8 cellular contexts compared by ENCODE assay signal in the genomic region with DNA sequence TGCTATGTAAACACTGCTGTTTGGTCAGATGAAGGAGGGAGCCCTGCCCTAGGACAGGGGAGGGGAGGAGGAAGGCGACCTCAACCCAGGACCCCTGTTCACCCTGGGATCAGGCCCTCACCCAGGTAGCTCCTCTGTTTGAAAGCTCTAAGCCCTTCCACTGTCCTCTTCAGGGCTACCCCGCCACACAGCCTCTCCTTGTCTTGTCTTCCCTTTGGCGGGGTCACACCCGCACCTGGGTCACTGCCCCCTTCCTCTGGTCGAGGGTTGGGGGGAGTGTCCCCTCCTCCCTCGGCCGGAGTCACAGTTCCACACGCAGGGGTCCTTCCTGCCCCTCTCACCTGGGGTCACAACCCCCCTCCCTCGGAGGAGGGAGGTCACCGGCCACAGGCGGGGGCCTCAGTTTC. TPM values are rescaled to one million over a fixed set of nuclear protein-coding genes. Genes with fewer than 3 reads are reported as not detected.
DNase-seq lines count a peak whose midpoint lies in the region; ATAC-seq and TF ChIP-seq lines count a peak whose summit lies in the region.

No MANE protein-coding gene starts in this region.

- no peak for TF ChIP-seq CTCF in Loucy (conservative IDR thresholded peaks at IDR 0.05; ENCODE audit: low read length)

- peak overlapping the region; percentile 99 for H3K9ac ChIP-seq in Loucy (ENCODE audit: low read depth, low read length, poor library complexity, severe bottlenecking)
- peak overlapping the region; percentile 92 to 95 for H3K9ac ChIP-seq in duodenal mucosa (ENCODE audit: low read depth in 1 of 2, low read length in 2 of 2)

- DNase-seq in naive thymus-derived CD8-positive, alpha-beta T cell = no peak
- no peak for DNase-seq in superior temporal gyrus (ENCODE audit: extremely low spot score)
- no peak for DNase-seq in NCI-H1105 treated with DMSO at 0.1 percent for 48 hours (lab: John Stamatoyannopoulos, UW)
- DNase-seq in 8988T = no peak

- H3K36me3 ChIP-seq in Loucy (ENCODE audit: insufficient read depth, low read length) (no peaks in the 10 kb centered on the region; the same call in 1 of the 2 replicates), duodenal mucosa (ENCODE audit: control insufficient read depth in 1 of 2, insufficient read depth in 2 of 2, low read length in 2 of 2) (peaks cover 4 to 5% of the 10 kb centered on the region in 2 donors)

- peak overlapping the region; percentile 75 to 89 (median 80) for H3K4me3 Mint-ChIP-seq in naive thymus-derived CD8-positive, alpha-beta T cell

- H3K4me3 ChIP-seq in Loucy (ENCODE audit: low read length, poor library complexity, severe bottlenecking) (peak overlapping the region; percentile 100), duodenal mucosa (ENCODE audit: low read depth in 1 of 2, low read length in 2 of 2) (peak overlapping the region; percentile 94)

- no peaks in the 10 kb centered on the region for H3K9me2 ChIP-seq in Loucy (replicated peaks; ENCODE audit: low read depth, low read length)

- H3K79me2 ChIP-seq in Loucy (ENCODE audit: insufficient read depth, low read length) = peaks cover 56% of the 10 kb centered on the region

- POLR2A ChIA-PET in naive thymus-derived CD8-positive, alpha-beta T cell (lab: Charles Lee) = interaction anchor here (0.6 to 4.9 kb wide), 5 partner anchors 9 to 200 kb away, joined by 3 to 38 read pairs (median 6); a partner anchor contains a TSS

- H3K27me3 Mint-ChIP-seq in naive thymus-derived CD8-positive, alpha-beta T cell = no peaks in the 10 kb centered on the region

- peak overlapping the region; percentile 90 for H3K4me2 ChIP-seq in Loucy (ENCODE audit: low read depth, low read length, poor library complexity, severe bottlenecking)

- no peaks in the 10 kb centered on the region for H3K9me3 Mint-ChIP-seq in naive thymus-derived CD8-positive, alpha-beta T cell

- H2AFZ ChIP-seq in Loucy (ENCODE audit: low read length) = peak overlapping the region; percentile 84

- peaks cover 7 to 38% (median 21%) of the 10 kb centered on the region in 4 donors for H3K4me1 Mint-ChIP-seq in naive thymus-derived CD8-positive, alpha-beta T cell

- H4K20me1 ChIP-seq in Loucy (ENCODE audit: insufficient read depth, low read length, poor library complexity, severe bottlenecking) = peaks cover 4% of the 10 kb centered on the region

- H3K27ac ChIP-seq in duodenal mucosa (ENCODE audit: low read depth, low read length) = peak overlapping the region; percentile 32

- H3K4me1 ChIP-seq in Loucy (ENCODE audit: insufficient read depth, low read length, poor library complexity, severe bottlenecking) (peaks cover 18% of the 10 kb centered on the region), duodenal mucosa (ENCODE audit: control insufficient read depth in 1 of 2, insufficient read depth in 2 of 2, low read length in 2 of 2) (peaks cover 0 to 13% of the 10 kb centered on the region in 2 donors)

- H3K27me3 ChIP-seq in Loucy (ENCODE audit: insufficient read depth, low read length, poor library complexity, severe bottlenecking) (no peaks in the 10 kb centered on the region), duodenal mucosa (ENCODE audit: control insufficient read depth in 1 of 2, insufficient read depth in 2 of 2, low read length in 2 of 2) (no peaks in the 10 kb centered on the region)

- H3K9me3 ChIP-seq in Loucy (ENCODE audit: insufficient read depth, low read depth, low read length) (no peaks in the 10 kb centered on the region), duodenal mucosa (ENCODE audit: control insufficient read depth in 1 of 2, low read length in 2 of 2) (no peaks in the 10 kb centered on the region)

- peaks cover 0 to 9% (median 0%) of the 10 kb centered on the region in 3 donors for H3K36me3 Mint-ChIP-seq in naive thymus-derived CD8-positive, alpha-beta T cell

- ATAC-seq in GM19351 (IDR thresholded peaks at IDR 0.05; ENCODE audit: unreplicated experiment) (peak; percentile 21), GM21825 (IDR thresholded peaks at IDR 0.05; ENCODE audit: unreplicated experiment) (no peak)
- peak in 1 of 2 donors; percentile 11 for ATAC-seq in naive thymus-derived CD8-positive, alpha-beta T cell

- no peaks in the 10 kb centered on the region for H3F3A ChIP-seq in Loucy (ENCODE audit: low read depth)

- H3K27ac Mint-ChIP-seq in naive thymus-derived CD8-positive, alpha-beta T cell = peak overlapping the region in 9 of 10 donors; percentile 57 to 93 (median 85)

RNA-seq across cellular contexts. Expression of a gene that starts 0.5 kb away (rescaled TPM):
- 10 to 100 TPM; 19.1 to 22.2 TPM for total RNA-seq in naive thymus-derived CD8-positive, alpha-beta T cell
- polyA plus RNA-seq in naive thymus-derived CD8-positive, alpha-beta T cell = 10 to 100 TPM; 58.7 to 73.3 (median 71.0) TPM

RNA-seq across cellular contexts. Expression of a gene that starts 12.0 kb away (rescaled TPM):
- 100 to 1,000 TPM; 133 to 138 TPM for total RNA-seq in naive thymus-derived CD8-positive, alpha-beta T cell
- polyA plus RNA-seq in naive thymus-derived CD8-positive, alpha-beta T cell = 10 to 100 TPM; 45.3 to 79.3 (median 55.3) TPM

RNA-seq across cellular contexts. Expression of a gene that starts 13.8 kb away (rescaled TPM):
- 10 to 100 TPM; 26.1 to 29.1 TPM for total RNA-seq in naive thymus-derived CD8-positive, alpha-beta T cell
- polyA plus RNA-seq in naive thymus-derived CD8-positive, alpha-beta T cell = 10 to 100 TPM; 44.3 to 45.1 (median 44.3) TPM

RNA-seq across cellular contexts. Expression of a gene that starts 13.9 kb away (rescaled TPM):
- total RNA-seq in naive thymus-derived CD8-positive, alpha-beta T cell = 100 to 1,000 TPM; 100 to 106 TPM
- 100 to 1,000 TPM in 2 of 3 donors, 10 to 100 TPM in 1; 92.0 to 109 (median 101) TPM for polyA plus RNA-seq in naive thymus-derived CD8-positive, alpha-beta T cell

RNA-seq across cellular contexts. Expression of a gene that starts 21.5 kb away (rescaled TPM):
- total RNA-seq in naive thymus-derived CD8-positive, alpha-beta T cell = under 1 TPM in 1 of 2 experiments, not detected in 1; 0.26 TPM
- not detected for polyA plus RNA-seq in naive thymus-derived CD8-positive, alpha-beta T cell
